ENCODE assay signal across 1 cellular context in the genomic region with DNA sequence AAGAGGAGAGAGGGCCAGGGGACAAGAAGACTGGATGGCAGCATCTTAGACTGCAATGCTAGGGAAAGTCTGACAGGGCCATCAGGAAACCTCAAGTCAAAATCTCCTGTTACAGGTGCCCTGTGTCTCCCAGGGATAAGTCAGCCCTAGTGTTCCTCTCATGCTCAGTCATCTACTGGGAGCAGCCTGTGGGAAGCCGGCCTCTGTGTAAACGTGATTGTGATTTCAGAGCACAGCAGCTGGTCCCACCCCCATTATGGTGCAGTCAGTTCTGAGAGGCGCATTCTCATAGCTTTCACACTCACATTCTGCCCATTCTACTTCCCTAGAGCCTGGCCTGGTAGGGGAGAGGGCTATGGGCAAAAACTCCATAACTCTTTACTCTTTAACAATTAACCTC.
TF ChIP-seq lines count a peak whose summit lies in the region.

No MANE protein-coding gene starts in this region.

TF ChIP-seq in GM23338, 12 proteins besides CTCF, POLR2A, EP300 and RAD21 (continued from another document):
- TF ChIP-seq, protein P1, sequence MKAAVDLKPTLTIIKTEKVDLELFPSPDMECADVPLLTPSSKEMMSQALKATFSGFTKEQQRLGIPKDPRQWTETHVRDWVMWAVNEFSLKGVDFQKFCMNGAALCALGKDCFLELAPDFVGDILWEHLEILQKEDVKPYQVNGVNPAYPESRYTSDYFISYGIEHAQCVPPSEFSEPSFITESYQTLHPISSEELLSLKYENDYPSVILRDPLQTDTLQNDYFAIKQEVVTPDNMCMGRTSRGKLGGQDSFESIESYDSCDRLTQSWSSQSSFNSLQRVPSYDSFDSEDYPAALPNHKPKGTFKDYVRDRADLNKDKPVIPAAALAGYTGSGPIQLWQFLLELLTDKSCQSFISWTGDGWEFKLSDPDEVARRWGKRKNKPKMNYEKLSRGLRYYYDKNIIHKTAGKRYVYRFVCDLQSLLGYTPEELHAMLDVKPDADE (IDR thresholded peaks at IDR 0.05): no peak
- TF ChIP-seq CREB1 (CRISPR knock-in tag; IDR thresholded peaks at IDR 0.05; ENCODE audit: low read depth) (no peak), JUNB (IDR thresholded peaks at IDR 0.05; ENCODE audit: unreplicated experiment) (no peak), ZNF114 (CRISPR knock-in tag; IDR thresholded peaks at IDR 0.05) (no peak), EZH2phosphoT487 (IDR thresholded peaks at IDR 0.05; ENCODE audit: unreplicated experiment) (no peak), EZH2 (IDR thresholded peaks at IDR 0.05; ENCODE audit: low read depth, unreplicated experiment) (no peak), STAT1 (IDR thresholded peaks at IDR 0.05; ENCODE audit: unreplicated experiment) (no peak), POLR2AphosphoS5 (IDR thresholded peaks at IDR 0.05; ENCODE audit: low read depth) (no peak)
- TF ChIP-seq, protein P2, sequence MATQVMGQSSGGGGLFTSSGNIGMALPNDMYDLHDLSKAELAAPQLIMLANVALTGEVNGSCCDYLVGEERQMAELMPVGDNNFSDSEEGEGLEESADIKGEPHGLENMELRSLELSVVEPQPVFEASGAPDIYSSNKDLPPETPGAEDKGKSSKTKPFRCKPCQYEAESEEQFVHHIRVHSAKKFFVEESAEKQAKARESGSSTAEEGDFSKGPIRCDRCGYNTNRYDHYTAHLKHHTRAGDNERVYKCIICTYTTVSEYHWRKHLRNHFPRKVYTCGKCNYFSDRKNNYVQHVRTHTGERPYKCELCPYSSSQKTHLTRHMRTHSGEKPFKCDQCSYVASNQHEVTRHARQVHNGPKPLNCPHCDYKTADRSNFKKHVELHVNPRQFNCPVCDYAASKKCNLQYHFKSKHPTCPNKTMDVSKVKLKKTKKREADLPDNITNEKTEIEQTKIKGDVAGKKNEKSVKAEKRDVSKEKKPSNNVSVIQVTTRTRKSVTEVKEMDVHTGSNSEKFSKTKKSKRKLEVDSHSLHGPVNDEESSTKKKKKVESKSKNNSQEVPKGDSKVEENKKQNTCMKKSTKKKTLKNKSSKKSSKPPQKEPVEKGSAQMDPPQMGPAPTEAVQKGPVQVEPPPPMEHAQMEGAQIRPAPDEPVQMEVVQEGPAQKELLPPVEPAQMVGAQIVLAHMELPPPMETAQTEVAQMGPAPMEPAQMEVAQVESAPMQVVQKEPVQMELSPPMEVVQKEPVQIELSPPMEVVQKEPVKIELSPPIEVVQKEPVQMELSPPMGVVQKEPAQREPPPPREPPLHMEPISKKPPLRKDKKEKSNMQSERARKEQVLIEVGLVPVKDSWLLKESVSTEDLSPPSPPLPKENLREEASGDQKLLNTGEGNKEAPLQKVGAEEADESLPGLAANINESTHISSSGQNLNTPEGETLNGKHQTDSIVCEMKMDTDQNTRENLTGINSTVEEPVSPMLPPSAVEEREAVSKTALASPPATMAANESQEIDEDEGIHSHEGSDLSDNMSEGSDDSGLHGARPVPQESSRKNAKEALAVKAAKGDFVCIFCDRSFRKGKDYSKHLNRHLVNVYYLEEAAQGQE (IDR thresholded peaks at IDR 0.05; ENCODE audit: unreplicated experiment): no peak
